8 cellular contexts compared by ENCODE assay signal in the genomic region with DNA sequence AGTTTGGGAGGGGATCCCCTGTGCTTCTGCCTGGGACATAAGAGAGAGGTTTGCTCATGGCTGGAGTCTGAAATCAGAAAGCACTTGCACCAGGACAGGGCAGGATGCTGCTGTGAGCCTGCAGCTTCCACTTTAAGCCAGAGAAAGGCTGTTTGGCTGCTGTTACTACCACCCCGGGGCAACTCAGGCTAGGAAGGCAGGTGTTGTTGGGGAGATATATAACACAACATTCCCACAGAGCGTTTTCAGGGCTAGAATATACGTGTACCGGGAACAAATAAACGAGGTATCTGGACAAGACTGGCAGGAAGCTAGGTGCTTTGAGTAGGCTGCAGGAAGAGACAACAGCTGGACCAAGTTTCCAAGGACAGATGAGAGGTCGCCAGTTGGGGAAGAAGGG.
"Had no signal": no experiment of that assay in that cellular context is flagged by ENCODE, and none has a peak within 500 bp of the region (broad histone marks: within the 10 kb centered on the region; RNA-seq: fewer than 3 reads in every experiment).

No MANE protein-coding gene starts in this region.

- H3K36me3 Mint-ChIP-seq: IgD-negative memory B cell had no signal

- ATAC-seq: GM23338, HepG2 had no signal

- DNase-seq: H9, HCEC 1CT, KG1 had no signal

- H3K9me3 Mint-ChIP-seq: GM23338, H9, IgD-negative memory B cell had no signal

- H3K4me1 Mint-ChIP-seq: IgD-negative memory B cell had no signal

- H3K4me3 ChIP-seq: GM23338 had no signal

- H2AFZ ChIP-seq: GM23338 had no signal

- H3K4me2 ChIP-seq: GM23338 had no signal

- H3K4me3 Mint-ChIP-seq: GM23338, H9, IgD-negative memory B cell had no signal

- FAIRE-seq: H1, H54, HepG2 had no signal

- H3K27ac Mint-ChIP-seq: GM23338, IgD-negative memory B cell had no signal
